In the genomic region with DNA sequence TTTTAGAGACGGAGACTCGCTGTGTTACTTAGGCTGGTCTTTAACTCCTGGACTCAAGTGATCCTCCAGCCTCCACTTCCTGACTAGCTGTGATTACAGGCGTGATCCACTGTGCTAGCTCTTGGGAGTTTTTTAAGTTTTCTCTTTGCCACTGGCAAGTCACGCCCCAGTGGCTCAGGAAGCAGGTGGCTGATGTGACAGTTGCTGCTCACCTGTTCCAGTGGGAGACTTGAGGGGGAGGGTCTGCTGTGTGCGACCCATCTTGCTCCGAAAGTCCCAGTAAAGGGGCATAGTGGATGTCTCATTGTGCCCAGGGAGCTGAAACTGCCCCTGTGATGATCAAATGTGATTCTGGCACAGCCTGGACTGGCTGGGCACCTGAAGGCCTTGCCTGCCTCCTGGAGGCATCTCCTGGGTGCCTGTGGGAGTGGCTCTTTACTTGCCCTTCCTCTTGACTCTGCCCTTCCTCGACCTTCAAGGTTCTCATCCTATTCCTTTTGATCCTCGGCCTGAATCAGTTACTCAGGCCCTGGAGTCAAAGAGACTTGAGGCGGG, we compare ENCODE assay signal across 13 cellular contexts. TPM values are rescaled to one million over a fixed set of nuclear protein-coding genes. Genes with fewer than 3 reads are reported as not detected.
DNase-seq lines count a peak whose midpoint lies in the region; ATAC-seq, FAIRE-seq and TF ChIP-seq lines count a peak whose summit lies in the region.
"Had no signal": no experiment of that assay in that cellular context is flagged by ENCODE, and none has a peak within 500 bp of the region (broad histone marks: within the 10 kb centered on the region; RNA-seq: fewer than 3 reads in every experiment).

No MANE protein-coding gene starts in this region.

- WGBS in H9 (ENCODE audit: extremely low coverage, insufficient read length, low lambda C conversion rate): no CpG with 5 or more reads among the region's 9 CpGs

- H3K9ac ChIP-seq in H9 (ENCODE audit: extremely low read depth, insufficient read length, low read length) (no peak overlapping the region), astrocyte (ENCODE audit: low read length) (no peak overlapping the region), mucosa of rectum (ENCODE audit: low read depth in 1 of 2, low read length in 2 of 2) (peak overlapping the region; percentile 4 to 32)

- DNase-seq in CD8-positive, alpha-beta memory T cell: no peak
- DNase-seq in H9 (no peak), astrocyte (ENCODE audit: low read depth) (no peak), T1000 (lab: John Stamatoyannopoulos, UW) (no peak), Caco-2 (no peak)
- DNase-seq: activated effector memory CD4-positive, alpha-beta T cell treated with anti-CD3 and anti-CD28 coated beads, Interleukin-2, amount 50 U/mL, for 16 hours; cortex of kidney; NCI-H69; stimulated activated CD4-positive, alpha-beta T cell treated with anti-CD3 and anti-CD28 coated beads, Interleukin-4, amount 100 ng/mL, for 4 hours; uterus had no signal

- H2BK15ac ChIP-seq in H9 (ENCODE audit: low read depth, low read length): no peak overlapping the region

- peak overlapping the region in 5 of 8 donors; percentile 19 to 64 (median 42) for H3K27ac Mint-ChIP-seq in CD8-positive, alpha-beta memory T cell
- H3K27ac Mint-ChIP-seq in H9 (peak overlapping the region; percentile 7 to 87 (median 59); a peak in 3 of 7 replicates), astrocyte (ENCODE audit: unreplicated experiment) (peak overlapping the region; percentile 29), Caco-2 (ENCODE audit: unreplicated experiment) (no peak overlapping the region)

- no peak overlapping the region for H2BK5ac ChIP-seq in H9 (ENCODE audit: insufficient read length, low read length)

- no peak overlapping the region for H2AK5ac ChIP-seq in H9 (ENCODE audit: insufficient read length, low read length)

- peaks cover 64% of the 10 kb centered on the region for H3K79me2 ChIP-seq in H9 (ENCODE audit: insufficient read depth, low read length)
- peaks cover 94% of the 10 kb centered on the region for H3K79me2 ChIP-seq in astrocyte (ENCODE audit: insufficient read depth, low read length)

- H3K4me2 ChIP-seq in H9 (ENCODE audit: insufficient read depth, insufficient read length, low read length) (no peak overlapping the region), astrocyte (ENCODE audit: low read length) (no peak overlapping the region)

- H4K91ac ChIP-seq in H9 (ENCODE audit: insufficient read length, low read depth, low read length): no peak overlapping the region

- POLR2A ChIA-PET in CD8-positive, alpha-beta memory T cell (lab: Charles Lee): no interaction called here
- POLR2A ChIA-PET in Caco-2 (lab: Charles Lee): no interaction called here

- no peaks in the 10 kb centered on the region for H3K27me3 Mint-ChIP-seq in CD8-positive, alpha-beta memory T cell
- no peaks in the 10 kb centered on the region for H3K27me3 Mint-ChIP-seq in H9 (ENCODE audit: low read depth)
- no peaks in the 10 kb centered on the region for H3K27me3 Mint-ChIP-seq in astrocyte (ENCODE audit: low read depth, unreplicated experiment)
- H3K27me3 Mint-ChIP-seq in Caco-2 (ENCODE audit: insufficient read depth, unreplicated experiment): no peaks in the 10 kb centered on the region

- H3K23ac ChIP-seq in H9 (ENCODE audit: insufficient read length, low read depth, low read length): no peak overlapping the region

- H3K27me3 ChIP-seq in CD8-positive, alpha-beta memory T cell (ENCODE audit: insufficient read depth, low read length, poor library complexity, severe bottlenecking): no peaks in the 10 kb centered on the region
- H3K27me3 ChIP-seq in H9 (ENCODE audit: insufficient read depth, low read length) (no peaks in the 10 kb centered on the region), astrocyte (ENCODE audit: insufficient read depth, low read length) (no peaks in the 10 kb centered on the region), mucosa of rectum (ENCODE audit: control insufficient read depth in 2 of 2, insufficient read depth in 2 of 2, low read length in 2 of 2) (no peaks in the 10 kb centered on the region), Caco-2 (replicated peaks; ENCODE audit: control insufficient read depth, insufficient read depth, low read length) (no peaks in the 10 kb centered on the region)
- H3K27me3 ChIP-seq: uterus had no signal

- intact Hi-C loops in Caco-2 (cut with micrococcal nuclease; ENCODE audit: unreplicated experiment): no loop called here

- H4K5ac ChIP-seq in H9 (ENCODE audit: insufficient read length, low read depth, low read length): no peak overlapping the region

- peaks cover 5% of the 10 kb centered on the region for H3K79me1 ChIP-seq in H9 (ENCODE audit: insufficient read depth, low read depth, low read length, poor library complexity, severe bottlenecking)

- H3K36me3 Mint-ChIP-seq in CD8-positive, alpha-beta memory T cell: peaks cover 0 to 2% (median 2%) of the 10 kb centered on the region in 3 donors
- H3K36me3 Mint-ChIP-seq in H9 (ENCODE audit: insufficient read depth in 1 of 3, low read depth in 3 of 3) (peaks cover 18 to 38% (median 24%) of the 10 kb centered on the region in 3 experiments; a peak in 6 of 7 replicates), astrocyte (ENCODE audit: low read depth, unreplicated experiment) (peaks cover 7% of the 10 kb centered on the region), Caco-2 (ENCODE audit: insufficient read depth, unreplicated experiment) (peaks cover 12% of the 10 kb centered on the region)

- no peak overlapping the region for H3K4me3 Mint-ChIP-seq in CD8-positive, alpha-beta memory T cell
- no peak overlapping the region for H3K4me3 Mint-ChIP-seq in H9
- no peak overlapping the region for H3K4me3 Mint-ChIP-seq in astrocyte (ENCODE audit: unreplicated experiment)
- H3K4me3 Mint-ChIP-seq in Caco-2 (ENCODE audit: unreplicated experiment): no peak overlapping the region

- H3K18ac ChIP-seq in H9 (ENCODE audit: insufficient read length, low read depth, low read length): no peak overlapping the region

- H4K20me1 ChIP-seq in H9 (ENCODE audit: control insufficient read depth, insufficient read depth, insufficient read length) (peaks cover 6% of the 10 kb centered on the region), astrocyte (ENCODE audit: insufficient read depth, low read length) (peaks cover 80% of the 10 kb centered on the region)

- H2AFZ ChIP-seq in H9 (ENCODE audit: low read length): no peak overlapping the region
- no peak overlapping the region for H2AFZ ChIP-seq in astrocyte (ENCODE audit: low read depth, low read length)

- no peak overlapping the region for H3K27ac ChIP-seq in CD8-positive, alpha-beta memory T cell (ENCODE audit: low read depth, low read length)
- H3K27ac ChIP-seq in H9 (ENCODE audit: insufficient read length, low read depth, low read length) (no peak overlapping the region), astrocyte (ENCODE audit: low read depth, low read length) (no peak overlapping the region), mucosa of rectum (ENCODE audit: low read depth in 2 of 2, low read length in 2 of 2) (peak overlapping the region; percentile 61 to 65)
- H3K27ac ChIP-seq: uterus had no signal

- no peaks in the 10 kb centered on the region for H3K9me3 Mint-ChIP-seq in CD8-positive, alpha-beta memory T cell
- H3K9me3 Mint-ChIP-seq in H9 (no peaks in the 10 kb centered on the region), astrocyte (ENCODE audit: unreplicated experiment) (no peaks in the 10 kb centered on the region), Caco-2 (ENCODE audit: unreplicated experiment) (no peaks in the 10 kb centered on the region)

- CTCF ChIA-PET in CD8-positive, alpha-beta memory T cell (lab: Charles Lee): no interaction called here
- CTCF ChIA-PET in Caco-2 (lab: Charles Lee): interaction anchor here (0.6 kb wide), 1 partner anchor 732 kb away, joined by 3 read pairs; no protein-coding TSS in a partner anchor

- no peak for TF ChIP-seq CTCF in H9 (conservative IDR thresholded peaks at IDR 0.05)
- no peak for TF ChIP-seq CTCF in astrocyte (IDR thresholded peaks at IDR 0.05; ENCODE audit: insufficient read depth, low read depth, low read length)
- no peak for TF ChIP-seq CTCF in Caco-2 (IDR thresholded peaks at IDR 0.05; ENCODE audit: insufficient read depth in 1 of 2, low read depth in 1 of 2, low read length in 1 of 2, severe bottlenecking in 1 of 2, unreplicated experiment in 1 of 2)

- no peak overlapping the region for H2BK120ac ChIP-seq in H9 (ENCODE audit: low read depth, low read length, poor library complexity, severe bottlenecking)

- no peaks in the 10 kb centered on the region for H3K36me3 ChIP-seq in CD8-positive, alpha-beta memory T cell (ENCODE audit: insufficient read depth, low read length)
- H3K36me3 ChIP-seq in astrocyte (ENCODE audit: insufficient read depth, low read length): no peaks in the 10 kb centered on the region
- no peaks in the 10 kb centered on the region for H3K36me3 ChIP-seq in mucosa of rectum (ENCODE audit: control insufficient read depth in 2 of 2, insufficient read depth in 2 of 2, low read length in 2 of 2)
- no peaks in the 10 kb centered on the region; the same call in 1 of the 2 replicates for H3K36me3 ChIP-seq in Caco-2 (ENCODE audit: control insufficient read depth, insufficient read depth, low read length)
- H3K36me3 ChIP-seq: uterus had no signal

- H3K4me1 ChIP-seq in CD8-positive, alpha-beta memory T cell (ENCODE audit: insufficient read depth, low read length): peaks cover 16% of the 10 kb centered on the region
- H3K4me1 ChIP-seq in H9 (ENCODE audit: insufficient read depth, low read length): no peaks in the 10 kb centered on the region; the same call in 1 of the 2 replicates
- H3K4me1 ChIP-seq in astrocyte (ENCODE audit: insufficient read depth, low read length): peaks cover 3% of the 10 kb centered on the region
- H3K4me1 ChIP-seq in mucosa of rectum (ENCODE audit: control insufficient read depth in 2 of 2, insufficient read depth in 2 of 2, low read length in 2 of 2): peaks cover 7 to 12% of the 10 kb centered on the region in 2 donors
- peaks cover under 1% of the 10 kb centered on the region; the same call in 1 of the 2 replicates for H3K4me1 ChIP-seq in Caco-2
- H3K4me1 ChIP-seq: uterus had no signal

- no peak overlapping the region for H3K14ac ChIP-seq in H9 (ENCODE audit: insufficient read depth, low read length)

- H2BK20ac ChIP-seq in H9 (ENCODE audit: low read depth, low read length, poor library complexity, severe bottlenecking): no peak overlapping the region

- H3K56ac ChIP-seq in H9 (ENCODE audit: insufficient read length, low read depth, low read length): no peak overlapping the region

- no peak overlapping the region for H3T11ph ChIP-seq in H9 (ENCODE audit: low read length)

- ATAC-seq in HG02759 (IDR thresholded peaks at IDR 0.05; ENCODE audit: unreplicated experiment) (no peak), HG02588 (IDR thresholded peaks at IDR 0.05; ENCODE audit: unreplicated experiment) (no peak)

- BruUV-seq in Caco-2 (replicated peaks; lab: Mats Ljungman, UMichigan): no TSS peak

- FAIRE-seq in astrocyte (lab: Jason Lieb, UNC): no peak

- no peaks in the 10 kb centered on the region for H3K23me2 ChIP-seq in H9 (ENCODE audit: insufficient read length, low read depth, low read length, poor library complexity, severe bottlenecking)

- no peak overlapping the region for H4K8ac ChIP-seq in H9 (replicated peaks; ENCODE audit: insufficient read length, low read depth, low read length)

- peaks cover 35 to 63% (median 43%) of the 10 kb centered on the region in 3 donors for H3K4me1 Mint-ChIP-seq in CD8-positive, alpha-beta memory T cell
- H3K4me1 Mint-ChIP-seq in H9: peaks cover 34% of the 10 kb centered on the region in 2 experiments
- H3K4me1 Mint-ChIP-seq in astrocyte (ENCODE audit: low read depth, unreplicated experiment): peaks cover 8% of the 10 kb centered on the region
- peaks cover 6% of the 10 kb centered on the region for H3K4me1 Mint-ChIP-seq in Caco-2 (ENCODE audit: low read depth, unreplicated experiment)

- no peak overlapping the region for H3K4ac ChIP-seq in H9 (ENCODE audit: low read depth, low read length)

- H2BK12ac ChIP-seq in H9 (ENCODE audit: insufficient read length, low read depth, low read length): no peak overlapping the region

- no peaks in the 10 kb centered on the region for H3K9me3 ChIP-seq in CD8-positive, alpha-beta memory T cell (ENCODE audit: low read length)
- H3K9me3 ChIP-seq in H9 (ENCODE audit: control insufficient read depth, low read depth, low read length): no peaks in the 10 kb centered on the region
- no peaks in the 10 kb centered on the region for H3K9me3 ChIP-seq in astrocyte (ENCODE audit: insufficient read depth, low read depth, low read length)
- H3K9me3 ChIP-seq in mucosa of rectum (ENCODE audit: control insufficient read depth in 2 of 2, low read length in 2 of 2): no peaks in the 10 kb centered on the region
- H3K9me3 ChIP-seq in Caco-2: no peaks in the 10 kb centered on the region
- H3K9me3 ChIP-seq: uterus had no signal

- no peak overlapping the region for H3K4me3 ChIP-seq in CD8-positive, alpha-beta memory T cell (ENCODE audit: low read length)
- H3K4me3 ChIP-seq in astrocyte (ENCODE audit: insufficient read depth, low read depth, low read length) (no peak overlapping the region), mucosa of rectum (ENCODE audit: low read length in 2 of 2) (peak overlapping the region in 1 of 2 donors; percentile 26), Caco-2 (ENCODE audit: low read depth, low read length) (no peak overlapping the region)
- H3K4me3 ChIP-seq: uterus had no signal

RNA-seq across cellular contexts. Expression of gene SMARCA4, which starts 7.8 kb away (rescaled TPM):
- 100 to 1,000 TPM; 116 to 123 TPM for total RNA-seq in CD8-positive, alpha-beta memory T cell
- polyA plus RNA-seq in CD8-positive, alpha-beta memory T cell: 38.7 TPM
- total RNA-seq in H9 (2021) (245 and 261 TPM in 2 replicates), astrocyte (137 and 159 TPM in 2 replicates), Caco-2 (2022) (171 and 180 TPM in 2 replicates)

RNA-seq across cellular contexts. Expression of gene TIMM29, which starts 40.0 kb away (rescaled TPM):
- total RNA-seq in CD8-positive, alpha-beta memory T cell: 10 to 100 TPM; 22.3 to 27.0 TPM
- 36.6 TPM for polyA plus RNA-seq in CD8-positive, alpha-beta memory T cell
- total RNA-seq in H9 (2021) (23.4 and 26.8 TPM in 2 replicates), astrocyte (28.9 and 31.7 TPM in 2 replicates), Caco-2 (2022) (30.4 and 31.1 TPM in 2 replicates)

RNA-seq across cellular contexts. Expression of gene YIPF2, which starts 40.2 kb away (rescaled TPM):
- 10 to 100 TPM; 25.5 to 33.7 TPM for total RNA-seq in CD8-positive, alpha-beta memory T cell
- 15.9 TPM for polyA plus RNA-seq in CD8-positive, alpha-beta memory T cell
- total RNA-seq in H9 (2021) (58.2 and 60.2 TPM in 2 replicates), astrocyte (69.5 and 76.7 TPM in 2 replicates), Caco-2 (2022) (70.9 and 78.1 TPM in 2 replicates)

Comparison
In these comparisons a context has a peak if more than half of its experiments do, and no peak if none do; other contexts are left out.
1. H3K27ac ChIP-seq: peak in mucosa of rectum (2 of 2); none in CD8-positive, alpha-beta memory T cell (single experiment), H9 (single experiment) and astrocyte (single experiment).
2. H3K9ac ChIP-seq: peak in mucosa of rectum (2 of 2); none in H9 (single experiment) and astrocyte (single experiment).